ENCODE assay signal across 31 cellular contexts in the genomic region with DNA sequence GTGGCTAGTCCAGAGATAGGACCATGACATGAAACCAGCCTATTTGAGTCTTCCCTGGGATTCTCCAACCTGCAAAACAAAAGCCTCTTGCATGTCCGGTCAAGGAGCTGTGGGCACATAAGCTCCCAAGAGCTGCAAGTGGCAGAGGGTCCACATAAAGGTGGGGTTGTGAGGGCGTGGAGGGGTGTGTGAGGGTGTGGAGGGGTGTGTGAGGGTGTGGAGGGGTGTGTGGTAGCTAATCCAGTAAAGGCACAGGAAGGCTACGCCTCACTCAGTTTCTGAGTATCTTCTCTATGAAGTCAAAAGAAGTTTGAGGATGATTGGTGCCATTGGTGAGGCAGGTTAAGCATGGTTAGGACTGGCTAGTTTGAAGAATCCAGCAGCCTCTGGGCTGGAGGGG.
"Had no signal": no experiment of that assay in that cellular context is flagged by ENCODE, and none has a peak within 500 bp of the region (broad histone marks: within the 10 kb centered on the region; RNA-seq: fewer than 3 reads in every experiment).

No MANE protein-coding gene starts in this region.

- H3K27me3 ChIP-seq: MG63 had no signal

- H3K9me3 ChIP-seq: MG63 had no signal

- H3K36me3 ChIP-seq: MG63 had no signal

- H3K4me3 ChIP-seq: MG63 had no signal

- DNase-seq: Karpas-422, Kasumi-1, MG63, MM.1S, MV-4-11, NCI-H1048, NCI-H1092, NCI-H1092 treated with DMSO at 0.1 percent for 48 hours, NCI-H1105, NCI-H1105 treated with DMSO at 0.1 percent for 48 hours, NCI-H1417, NCI-H1417 treated with DMSO at 0.1 percent for 48 hours, NCI-H1436, NCI-H1436 treated with DMSO at 0.1 percent for 48 hours, NCI-H146, NCI-H1694, NCI-H187, NCI-H187 treated with DMSO at 0.1 percent for 48 hours, NCI-H1930, NCI-H2029, NCI-H2029 treated with DMSO at 0.1 percent for 48 hours, NCI-H2081 treated with DMSO at 0.1 percent for 48 hours, NCI-H2107, NCI-H2171, NCI-H2227 treated with DMSO at 0.1 percent for 48 hours, NCI-H226, NCI-H345, NCI-H446, NCI-H446 treated with DMSO at 0.1 percent for 48 hours, NCI-H510A, NCI-H510A treated with DMSO at 0.1 percent for 48 hours had no signal
